Comparison of ENCODE assay signal across 8 cellular contexts in the genomic region with DNA sequence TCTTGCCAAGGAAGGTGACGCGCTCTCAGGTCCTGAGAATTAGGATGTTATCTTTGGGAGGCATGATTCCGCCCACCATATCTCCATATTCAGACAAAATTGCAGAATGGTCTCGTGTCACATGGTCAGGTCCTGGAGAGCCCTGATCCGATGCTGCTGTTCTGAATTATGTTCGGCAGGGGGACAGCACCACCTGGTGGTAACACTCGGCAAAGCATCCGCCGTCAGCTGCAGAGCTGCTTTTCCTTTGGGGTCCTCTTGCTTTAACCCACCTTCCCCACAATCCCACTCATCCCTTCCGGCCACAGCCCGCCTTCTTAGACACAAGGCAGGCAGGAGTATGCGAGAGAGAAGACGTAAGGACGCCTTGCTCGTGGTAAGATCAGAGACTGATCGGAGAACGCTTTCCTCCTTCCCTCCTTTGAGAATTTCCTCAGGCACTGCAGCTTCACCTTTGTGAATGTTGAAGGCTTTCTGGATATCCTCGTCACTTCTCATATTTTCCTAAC.
DNase-seq lines count a peak whose midpoint lies in the region; ATAC-seq lines count a peak whose summit lies in the region.

No MANE protein-coding gene starts in this region.

- no peak overlapping the region for H3K4me3 Mint-ChIP-seq in central memory CD8-positive, alpha-beta T cell

- DNase-seq in NCI-H345 (lab: John Stamatoyannopoulos, UW) (peak; percentile 58), NCI-H345 treated with DMSO at 0.1 percent for 48 hours (lab: John Stamatoyannopoulos, UW; ENCODE audit: unreplicated experiment) (no peak), NCI-H2029 (lab: John Stamatoyannopoulos, UW) (peak; percentile 16), left colon (peak; percentile 36 to 70)
- DNase-seq in activated CD4-positive, CD25-positive, alpha-beta regulatory T cell treated with anti-CD3 and anti-CD28 coated beads, Interleukin-2, amount 50 U/mL, for 72 hours = peak; percentile 73
- peak; percentile 21 to 49 for DNase-seq in central memory CD8-positive, alpha-beta T cell (ENCODE audit: low spot score in 2 of 2)
- peak; percentile 70 for DNase-seq in stimulated activated CD4-positive, alpha-beta T cell treated with anti-CD3 and anti-CD28 coated beads, Interleukin-4, amount 100 ng/mL, for 1 hour

- no peaks in the 10 kb centered on the region for H3K9me3 Mint-ChIP-seq in central memory CD8-positive, alpha-beta T cell

- ATAC-seq in HG02798 (IDR thresholded peaks at IDR 0.05; ENCODE audit: poor library complexity, unreplicated experiment) = peak; percentile 81
- ATAC-seq in central memory CD8-positive, alpha-beta T cell (replicated peaks; ENCODE audit: extremely low read depth, poor library complexity, severe bottlenecking) = peak; percentile 49
- ATAC-seq in left colon = peak; percentile 74

- intact Hi-C loops in left colon (cut with DNase I, micrococcal nuclease) = no loop called here

- H3K4me1 Mint-ChIP-seq in central memory CD8-positive, alpha-beta T cell = peaks cover 11% of the 10 kb centered on the region

- peaks cover 39% of the 10 kb centered on the region for H3K27me3 Mint-ChIP-seq in central memory CD8-positive, alpha-beta T cell

- H3K36me3 Mint-ChIP-seq in central memory CD8-positive, alpha-beta T cell (ENCODE audit: insufficient read depth) = no peaks in the 10 kb centered on the region

- no peak overlapping the region for H3K27ac Mint-ChIP-seq in central memory CD8-positive, alpha-beta T cell (ENCODE audit: low read depth)
